28 cellular contexts compared by ENCODE assay signal in the genomic region with DNA sequence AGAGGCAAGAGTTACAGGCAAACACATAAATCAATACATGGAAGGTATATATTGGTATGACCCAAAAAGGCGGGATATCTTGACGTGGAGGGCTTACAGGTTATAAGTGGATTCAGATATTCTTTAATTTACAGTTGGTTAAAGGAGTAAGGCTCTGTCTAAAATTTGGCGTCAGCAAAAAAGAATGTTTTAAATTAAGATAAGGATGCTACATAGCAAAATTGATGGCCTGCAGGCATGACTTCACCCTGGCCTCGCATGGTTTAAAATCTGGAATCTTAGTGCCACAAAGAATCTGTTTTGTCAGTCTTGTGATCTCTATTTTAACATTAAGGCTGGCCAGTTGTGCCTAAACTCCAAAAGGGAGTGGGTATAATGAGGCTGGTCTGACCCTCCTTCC.
"Had no signal": no experiment of that assay in that cellular context is flagged by ENCODE, and none has a peak within 500 bp of the region (broad histone marks: within the 10 kb centered on the region; RNA-seq: fewer than 3 reads in every experiment).

No MANE protein-coding gene starts in this region.

- H3K27ac ChIP-seq: heart left ventricle, ovary, prostate gland, sigmoid colon, tibial artery had no signal

- H3K4me3 ChIP-seq: heart left ventricle, ovary, prostate gland, sigmoid colon, tibial artery had no signal

- H3K36me3 ChIP-seq: heart left ventricle, ovary, prostate gland, sigmoid colon, tibial artery had no signal

- H3K9me3 ChIP-seq: heart left ventricle, ovary, prostate gland, sigmoid colon, tibial artery had no signal

- H3K4me1 ChIP-seq: prostate gland, sigmoid colon, tibial artery had no signal

- ATAC-seq: activated CD4-positive, alpha-beta T cell treated with anti-CD3 and anti-CD28 coated beads for 36 hours; activated CD8-positive, alpha-beta memory T cell treated with anti-CD3 and anti-CD28 coated beads, Interleukin-2, amount 10 ng/mL, durations not matched to agents 7 days and 5 days; activated CD8-positive, alpha-beta T cell treated with anti-CD3 and anti-CD28 coated beads, Interleukin-2, amount 10 ng/mL, durations not matched to agents 7 days and 5 days; activated T-cell treated with anti-CD3 and anti-CD28 coated beads, Interleukin-2, amount 50 U/mL, for 72 hours; heart left ventricle; left colon; stimulated activated effector memory CD8-positive, alpha-beta T cell treated with anti-CD3 and anti-CD28 coated beads, Interleukin-12 subunit alpha, Interleukin-12 subunit beta, amount 100 ng/mL, for 72 hours; stimulated activated naive CD8-positive, alpha-beta T cell treated with anti-CD3 and anti-CD28 coated beads, Interleukin-15, amount 100 ng/mL, for 72 hours had no signal

- DNase-seq: activated CD4-positive, alpha-beta T cell treated with anti-CD3 and anti-CD28 coated beads for 36 hours; activated CD4-positive, CD25-positive, alpha-beta regulatory T cell; activated CD8-positive, alpha-beta memory T cell treated with anti-CD3 and anti-CD28 coated beads, Interleukin-2, amount 10 ng/mL, durations not matched to agents 7 days and 5 days; activated CD8-positive, alpha-beta T cell treated with anti-CD3 and anti-CD28 coated beads, Interleukin-2, amount 10 ng/mL, durations not matched to agents 7 days and 5 days; activated naive CD4-positive, alpha-beta T cell; activated naive CD8-positive, alpha-beta T cell treated with anti-CD3 and anti-CD28 coated beads, Interleukin-2, amount 10 ng/mL, durations not matched to agents 7 days and 5 days; activated T-cell treated with anti-CD3 and anti-CD28 coated beads for 4 hours; activated T-cell treated with anti-CD3 and anti-CD28 coated beads, Interleukin-2, amount 50 U/mL, for 72 hours; amygdala; caudate nucleus; cortex of kidney; foreskin fibroblast; heart left ventricle; hypothalamus; immature natural killer cell; kidney; left colon; mammary epithelial cell; naive B cell; ovary; retina; small intestine; stimulated activated CD4-positive, alpha-beta T cell treated with anti-CD3 and anti-CD28 coated beads, Interleukin-4, amount 100 ng/mL, for 24 hours; stimulated activated naive CD8-positive, alpha-beta T cell treated with anti-CD3 and anti-CD28 coated beads, Interleukin-15, amount 100 ng/mL, for 72 hours; tibial artery had no signal

- H3K27me3 ChIP-seq: heart left ventricle, ovary, sigmoid colon, tibial artery had no signal
